In the genomic region with DNA sequence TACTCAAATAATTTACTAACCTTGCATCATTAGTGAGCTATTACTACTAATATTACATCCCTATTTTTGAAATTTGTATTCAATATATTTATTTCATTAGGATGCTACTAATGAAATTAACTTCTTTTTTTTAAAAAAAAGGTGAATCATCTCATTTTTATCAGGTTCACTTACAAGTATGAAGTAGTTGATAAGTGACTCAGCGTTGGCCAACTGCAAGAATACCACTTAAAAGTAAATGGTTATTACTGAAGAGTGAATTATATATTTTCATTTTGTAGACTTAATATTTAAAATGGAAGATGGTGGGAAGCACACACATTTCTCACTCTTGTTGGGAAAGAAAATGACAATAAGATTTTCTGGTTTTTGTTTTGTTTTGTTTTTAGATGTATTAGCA, we compare ENCODE assay signal across 31 cellular contexts. TPM values are rescaled to one million over a fixed set of nuclear protein-coding genes. Genes with fewer than 3 reads are reported as not detected.
"Had no signal": no experiment of that assay in that cellular context is flagged by ENCODE, and none has a peak within 500 bp of the region (broad histone marks: within the 10 kb centered on the region; RNA-seq: fewer than 3 reads in every experiment).

No MANE protein-coding gene starts in this region.

- FAIRE-seq: TTC549 had no signal

- H3K27me3 ChIP-seq: ascending aorta, Peyer's patch, SJSA1 had no signal

- H3K36me3 ChIP-seq: ascending aorta, Peyer's patch, SJSA1 had no signal

- H3K4me3 ChIP-seq: ascending aorta, Peyer's patch, SJSA1 had no signal

- ATAC-seq: activated CD4-positive, alpha-beta T cell treated with anti-CD3 and anti-CD28 coated beads for 36 hours; activated CD4-positive, CD25-positive, alpha-beta regulatory T cell treated with anti-CD3 and anti-CD28 coated beads, Interleukin-2, amount 50 U/mL, for 24 hours; activated CD8-positive, alpha-beta T cell treated with anti-CD3 and anti-CD28 coated beads, Interleukin-2, amount 10 ng/mL, durations not matched to agents 7 days and 5 days; PC-3; WTC11 had no signal

- DNase-seq: activated CD4-positive, alpha-beta T cell treated with anti-CD3 and anti-CD28 coated beads for 36 hours; activated CD4-positive, alpha-beta T cell treated with anti-CD3 and anti-CD28 coated beads, Interleukin-2, amount 10 ng/mL, durations not matched to agents 7 days and 5 days; activated CD4-positive, alpha-beta T cell treated with anti-CD3 and anti-CD28 coated beads, Interleukin-2, amount 50 U/mL, for 48 hours; activated CD8-positive, alpha-beta T cell treated with anti-CD3 and anti-CD28 coated beads, Interleukin-2, amount 10 ng/mL, durations not matched to agents 7 days and 5 days; activated gamma-delta T cell; activated naive CD4-positive, alpha-beta T cell treated with Interleukin-2 at 50 U/mL for 16 hours; activated naive CD8-positive, alpha-beta T cell treated with anti-CD3 and anti-CD28 coated beads, Interleukin-2, amount 10 ng/mL, durations not matched to agents 7 days and 5 days; activated T-cell treated with anti-CD3 and anti-CD28 coated beads, Interleukin-2, amount 50 U/mL, for 24 hours; amygdala; Kasumi-1; NCI-H1105; NCI-H1417 treated with DMSO at 0.1 percent for 48 hours; NCI-H187 treated with DMSO at 0.1 percent for 48 hours; NCI-H2081; NCI-H510A; NCI-H526; NCI-H748 treated with DMSO at 0.1 percent for 48 hours; NK-92 treated with Interleukin-12 subunit alpha and Interleukin-12 subunit beta, amount 100 ng/mL, for 24 hours; PC-3; Peyer's patch; RPMI8226; SHP77 treated with DMSO at 0.1 percent for 48 hours; SK-N-SH had no signal

- H3K9me3 ChIP-seq: ascending aorta, SJSA1, SK-N-SH had no signal

- H3K27ac ChIP-seq: ascending aorta, Peyer's patch, SJSA1 had no signal

- H3K4me2 ChIP-seq: SK-N-SH had no signal

- H3K4me1 ChIP-seq: ascending aorta, Peyer's patch, SJSA1 had no signal

- H3K9ac ChIP-seq: SK-N-SH had no signal

RNA-seq across cellular contexts. Expression of a gene that starts 19.6 kb away (rescaled TPM):
- total RNA-seq: activated CD4-positive, alpha-beta T cell treated with anti-CD3 and anti-CD28 coated beads for 36 hours; activated CD4-positive, alpha-beta T cell treated with anti-CD3 and anti-CD28 coated beads, Interleukin-2, amount 10 ng/mL, durations not matched to agents 7 days and 5 days; activated CD8-positive, alpha-beta T cell treated with anti-CD3 and anti-CD28 coated beads, Interleukin-2, amount 10 ng/mL, durations not matched to agents 7 days and 5 days; activated naive CD8-positive, alpha-beta T cell treated with anti-CD3 and anti-CD28 coated beads, Interleukin-2, amount 10 ng/mL, durations not matched to agents 7 days and 5 days; activated T-helper 2 cell treated with anti-CD3 and anti-CD28 coated beads, Interferon-gamma antibody, Interleukin-2, Interleukin-4, amounts not matched to agents 10 μg/mL and 5 μg/mL and 100 μg/mL, durations not matched to agents 14 hours and 24 hours and 36 hours; ascending aorta; cardiac septum; PC-3; Peyer's patch; SJSA1; WTC11 had no signal
- polyA plus RNA-seq: adipose tissue, SK-N-SH had no signal

RNA-seq across cellular contexts. Expression of a gene that starts 49.9 kb away (rescaled TPM):
- total RNA-seq: activated CD4-positive, alpha-beta T cell treated with anti-CD3 and anti-CD28 coated beads for 36 hours; activated CD4-positive, alpha-beta T cell treated with anti-CD3 and anti-CD28 coated beads, Interleukin-2, amount 10 ng/mL, durations not matched to agents 7 days and 5 days; activated CD8-positive, alpha-beta T cell treated with anti-CD3 and anti-CD28 coated beads, Interleukin-2, amount 10 ng/mL, durations not matched to agents 7 days and 5 days; activated naive CD8-positive, alpha-beta T cell treated with anti-CD3 and anti-CD28 coated beads, Interleukin-2, amount 10 ng/mL, durations not matched to agents 7 days and 5 days; activated T-helper 2 cell treated with anti-CD3 and anti-CD28 coated beads, Interferon-gamma antibody, Interleukin-2, Interleukin-4, amounts not matched to agents 10 μg/mL and 5 μg/mL and 100 μg/mL, durations not matched to agents 14 hours and 24 hours and 36 hours; ascending aorta; cardiac septum; PC-3; Peyer's patch; SJSA1; WTC11 had no signal
- polyA plus RNA-seq: adipose tissue, SK-N-SH had no signal

RNA-seq across cellular contexts. Expression of a gene that starts 51.8 kb away (rescaled TPM):
- total RNA-seq: activated CD4-positive, alpha-beta T cell treated with anti-CD3 and anti-CD28 coated beads for 36 hours; activated CD4-positive, alpha-beta T cell treated with anti-CD3 and anti-CD28 coated beads, Interleukin-2, amount 10 ng/mL, durations not matched to agents 7 days and 5 days; activated CD8-positive, alpha-beta T cell treated with anti-CD3 and anti-CD28 coated beads, Interleukin-2, amount 10 ng/mL, durations not matched to agents 7 days and 5 days; activated naive CD8-positive, alpha-beta T cell treated with anti-CD3 and anti-CD28 coated beads, Interleukin-2, amount 10 ng/mL, durations not matched to agents 7 days and 5 days; activated T-helper 2 cell treated with anti-CD3 and anti-CD28 coated beads, Interferon-gamma antibody, Interleukin-2, Interleukin-4, amounts not matched to agents 10 μg/mL and 5 μg/mL and 100 μg/mL, durations not matched to agents 14 hours and 24 hours and 36 hours; ascending aorta; cardiac septum; PC-3; Peyer's patch; SJSA1; WTC11 had no signal
- polyA plus RNA-seq: adipose tissue, SK-N-SH had no signal
